Comparison of ENCODE assay signal across 29 cellular contexts in the genomic region with DNA sequence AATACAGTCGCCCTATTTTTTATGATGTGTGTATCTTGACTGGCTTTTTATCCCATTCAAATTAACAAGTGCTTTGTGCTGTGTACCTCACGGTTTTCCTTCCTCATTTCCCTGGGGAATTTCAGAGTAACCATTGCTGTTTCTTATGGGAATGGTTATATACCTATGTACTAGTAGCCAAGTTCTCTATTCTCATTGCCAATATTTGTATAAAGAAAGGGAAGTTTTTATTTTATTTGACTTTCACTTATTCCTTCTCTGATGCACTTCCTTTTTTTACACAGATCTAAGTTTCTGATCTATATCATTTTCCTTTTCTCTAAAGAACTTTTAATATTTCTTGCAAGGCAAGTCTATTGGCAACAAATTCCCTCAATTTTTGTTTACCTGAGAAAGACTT.
A peak's percentile ranks its signal among the peaks of the same experiment; 100 is the strongest.
DNase-seq lines count a peak whose midpoint lies in the region; ATAC-seq and TF ChIP-seq lines count a peak whose summit lies in the region.
"Had no signal": no experiment of that assay in that cellular context is flagged by ENCODE, and none has a peak within 500 bp of the region (broad histone marks: within the 10 kb centered on the region; RNA-seq: fewer than 3 reads in every experiment).

No MANE protein-coding gene starts in this region.

- peak overlapping the region; percentile 50; the same call in 1 of the 2 replicates for H3K27ac ChIP-seq in PC-3 (ENCODE audit: low read length)
- H3K27ac ChIP-seq: cardiac muscle cell, SJCRH30, thyroid gland had no signal

- no peaks in the 10 kb centered on the region; the same call in 1 of the 2 replicates for H3K36me3 ChIP-seq in PC-3 (ENCODE audit: low read depth, low read length)
- H3K36me3 ChIP-seq: SJCRH30, thyroid gland had no signal

- intact Hi-C loops in PC-3 (cut with micrococcal nuclease) (no loop called here), posterior cingulate gyrus (cut with DNase I) (no loop called here)

- no peak overlapping the region for H2AFZ ChIP-seq in PC-3 (ENCODE audit: low read length)

- POLR2A ChIA-PET in PC-3 (lab: Charles Lee; ENCODE audit: unreplicated experiment) = no interaction called here

- peaks cover 31% of the 10 kb centered on the region for H3K79me2 ChIP-seq in PC-3 (ENCODE audit: low read length)

- H3K4me2 ChIP-seq in PC-3 (ENCODE audit: low read length) = no peak overlapping the region

- peak overlapping the region; percentile 44 for H3K27ac Mint-ChIP-seq in mesothelial cell of epicardium
- H3K27ac Mint-ChIP-seq: activated CD8-positive, alpha-beta memory T cell treated with anti-CD3 and anti-CD28 coated beads, Interleukin-2, amount 10 ng/mL, durations not matched to agents 7 days and 5 days; CD4-positive, alpha-beta memory T cell; immature natural killer cell had no signal

- no peaks in the 10 kb centered on the region for H4K20me1 ChIP-seq in PC-3 (ENCODE audit: low read length)

- H3K27me3 Mint-ChIP-seq in mesothelial cell of epicardium (ENCODE audit: low read depth) = no peaks in the 10 kb centered on the region

- peaks cover 21% of the 10 kb centered on the region for H3K36me3 Mint-ChIP-seq in mesothelial cell of epicardium
- H3K36me3 Mint-ChIP-seq: activated CD8-positive, alpha-beta memory T cell treated with anti-CD3 and anti-CD28 coated beads, Interleukin-2, amount 10 ng/mL, durations not matched to agents 7 days and 5 days; CD4-positive, alpha-beta memory T cell; immature natural killer cell had no signal

- H3K4me1 Mint-ChIP-seq in mesothelial cell of epicardium = peaks cover 30% of the 10 kb centered on the region
- H3K4me1 Mint-ChIP-seq: activated CD8-positive, alpha-beta memory T cell treated with anti-CD3 and anti-CD28 coated beads, Interleukin-2, amount 10 ng/mL, durations not matched to agents 7 days and 5 days; immature natural killer cell had no signal

- no peak for TF ChIP-seq CTCF in PC-3 (conservative IDR thresholded peaks at IDR 0.05; ENCODE audit: low read depth, low read length)
- no peak for TF ChIP-seq CTCF in mesothelial cell of epicardium (IDR thresholded peaks at IDR 0.05; ENCODE audit: unreplicated experiment)

- peaks cover 22% of the 10 kb centered on the region; the same call in 1 of the 2 replicates for H3K4me1 ChIP-seq in PC-3 (ENCODE audit: insufficient read depth, low read length)
- H3K4me1 ChIP-seq: thyroid gland had no signal

- DNase-seq in CD1c-positive myeloid dendritic cell (ENCODE audit: extremely low spot score) = peak; percentile 50
- peak; percentile 13 for DNase-seq in NAMALWA (ENCODE audit: low spot score)
- no peak for DNase-seq in PC-3
- no peak for DNase-seq in mesothelial cell of epicardium (ENCODE audit: low spot score in 2 of 2, unreplicated experiment in 2 of 2)
- DNase-seq in posterior cingulate gyrus = no peak
- DNase-seq in activated CD4-positive, CD25-positive, alpha-beta regulatory T cell treated with anti-CD3 and anti-CD28 coated beads, Interleukin-2, amount 50 U/mL, for 72 hours = no peak
- no peak for DNase-seq in NK-92 (lab: John Stamatoyannopoulos, UW; ENCODE audit: unreplicated experiment)
- DNase-seq: activated CD4-positive, CD25-positive, alpha-beta regulatory T cell; activated CD8-positive, alpha-beta memory T cell treated with anti-CD3 and anti-CD28 coated beads, Interleukin-2, amount 10 ng/mL, durations not matched to agents 7 days and 5 days; activated gamma-delta T cell treated with Interleukin-2 at 50 U/mL for 16 hours; activated T-cell treated with anti-CD3 and anti-CD28 coated beads, Interleukin-2, amount 50 U/mL, for 48 hours; AML-193; CD4-positive, alpha-beta memory T cell; DMS 273 treated with DMSO at 0.1 percent for 48 hours; effector CD8-positive, alpha-beta T cell; EL; H7; immature natural killer cell; left cardiac atrium; NCI-H1417 treated with DMSO at 0.1 percent for 48 hours; NCI-H2081 treated with DMSO at 0.1 percent for 48 hours; NCI-H446; SJCRH30; stimulated activated naive CD8-positive, alpha-beta T cell treated with anti-CD3 and anti-CD28 coated beads, Interleukin-15, Interleukin-2, amounts not matched to agents 100 U/mL and 50 U/mL, for 24 hours; T-helper 9 cell; thyroid gland had no signal

- H3K4me3 ChIP-seq in PC-3 (ENCODE audit: low read length) = no peak overlapping the region
- H3K4me3 ChIP-seq: cardiac muscle cell, coronary artery, SJCRH30, thyroid gland had no signal

- H3K4me3 Mint-ChIP-seq in mesothelial cell of epicardium = no peak overlapping the region
- H3K4me3 Mint-ChIP-seq: activated CD8-positive, alpha-beta memory T cell treated with anti-CD3 and anti-CD28 coated beads, Interleukin-2, amount 10 ng/mL, durations not matched to agents 7 days and 5 days; CD4-positive, alpha-beta memory T cell; immature natural killer cell had no signal

- no peaks in the 10 kb centered on the region for H3K9me2 ChIP-seq in PC-3 (replicated peaks; ENCODE audit: low read length)

- ATAC-seq in PC-3 (peak; percentile 18; the same call in 1 of the 2 replicates), GM21447 (IDR thresholded peaks at IDR 0.05; ENCODE audit: unreplicated experiment) (no peak)
- ATAC-seq: activated CD8-positive, alpha-beta memory T cell treated with anti-CD3 and anti-CD28 coated beads, Interleukin-2, amount 10 ng/mL, durations not matched to agents 7 days and 5 days; left cardiac atrium; stimulated activated naive CD8-positive, alpha-beta T cell treated with anti-CD3 and anti-CD28 coated beads, Interleukin-15, Interleukin-2, amounts not matched to agents 100 U/mL and 50 U/mL, for 24 hours had no signal

- H3F3A ChIP-seq in PC-3 (ENCODE audit: low read length, unreplicated experiment) = no peaks in the 10 kb centered on the region

- no peaks in the 10 kb centered on the region for H3K9me3 ChIP-seq in PC-3 (ENCODE audit: low read length)
- H3K9me3 ChIP-seq: SJCRH30, thyroid gland had no signal

- CTCF ChIA-PET in PC-3 (lab: Charles Lee) = no interaction called here

- H3K9me3 Mint-ChIP-seq in mesothelial cell of epicardium = peaks cover 8% of the 10 kb centered on the region
- H3K9me3 Mint-ChIP-seq: CD4-positive, alpha-beta memory T cell; immature natural killer cell had no signal

- no peaks in the 10 kb centered on the region for H3K27me3 ChIP-seq in PC-3 (ENCODE audit: low read length)
- H3K27me3 ChIP-seq: cardiac muscle cell, SJCRH30, thyroid gland had no signal

- H3K9ac ChIP-seq in PC-3 (ENCODE audit: low read length) = no peak overlapping the region

- BruUV-seq in PC-3 (replicated peaks; lab: Mats Ljungman, UMichigan) = no TSS peak

Comparison
In these comparisons a context has a peak if more than half of its experiments do, and no peak if none do; other contexts are left out.
1. DNase-seq: peak in CD1c-positive myeloid dendritic cell (single experiment) and NAMALWA (single experiment); none in PC-3 (single experiment), mesothelial cell of epicardium (0 of 2), posterior cingulate gyrus (0 of 10), activated CD4-positive, CD25-positive, alpha-beta regulatory T cell treated with anti-CD3 and anti-CD28 coated beads, Interleukin-2, amount 50 U/mL, for 72 hours (single experiment) and NK-92 (single experiment).